11 cellular contexts compared by ENCODE assay signal in the genomic region with DNA sequence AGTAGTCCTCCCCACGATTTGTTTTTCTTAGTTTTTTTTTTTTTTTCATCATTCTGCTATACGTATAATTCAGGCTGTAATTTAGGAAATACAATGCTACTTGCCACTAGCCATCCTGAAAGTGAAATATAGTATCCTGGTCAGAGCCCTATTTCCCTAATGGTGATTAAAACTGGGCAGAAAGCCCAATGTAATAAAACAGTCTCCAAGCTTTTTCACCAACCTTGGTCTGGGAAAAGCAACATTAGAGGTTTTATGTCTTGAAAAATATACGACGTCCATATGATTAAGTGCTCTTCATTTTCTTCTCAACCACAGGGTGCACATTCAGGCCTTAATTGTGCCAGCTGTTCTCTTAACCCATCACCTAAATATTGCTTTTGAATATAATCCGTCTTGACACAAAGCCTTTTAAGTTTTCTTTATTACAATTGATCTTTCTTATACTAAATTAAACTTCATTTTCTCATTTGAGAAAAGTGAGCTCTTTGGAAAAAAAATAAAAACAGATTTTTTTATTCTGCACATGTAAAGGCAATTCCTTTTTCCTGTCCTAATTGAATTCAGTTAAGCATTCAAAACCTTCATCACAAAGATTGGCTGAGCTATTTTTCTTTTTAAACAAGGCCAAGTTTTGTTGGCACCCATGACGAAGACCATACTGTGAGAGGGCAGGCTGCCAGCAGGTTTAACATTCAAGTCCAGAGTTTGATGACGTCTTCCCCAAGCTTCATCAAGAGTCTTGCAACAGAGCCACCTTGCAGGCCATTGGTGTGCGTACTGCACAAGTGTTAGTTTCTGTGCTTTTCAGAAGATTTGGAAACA. TPM values are rescaled to one million over a fixed set of nuclear protein-coding genes. Genes with fewer than 3 reads are reported as not detected.
A peak's percentile ranks its signal among the peaks of the same experiment; 100 is the strongest.
DNase-seq lines count a peak whose midpoint lies in the region; ATAC-seq, FAIRE-seq and TF ChIP-seq lines count a peak whose summit lies in the region.
"Had no signal": no experiment of that assay in that cellular context is flagged by ENCODE, and none has a peak within 500 bp of the region (broad histone marks: within the 10 kb centered on the region; RNA-seq: fewer than 3 reads in every experiment).

No MANE protein-coding gene starts in this region.

- no peak for FAIRE-seq in HTR-8/SVneo (lab: Jason Lieb, UNC)
- FAIRE-seq: colon had no signal

- ATAC-seq in HG02571 (IDR thresholded peaks at IDR 0.05; ENCODE audit: unreplicated experiment) = no peak
- ATAC-seq: stimulated activated naive CD8-positive, alpha-beta T cell treated with anti-CD3 and anti-CD28 coated beads, Interleukin-15, amount 100 ng/mL, for 72 hours had no signal

- DNase-seq in M059J (ENCODE audit: low read depth) (peak; percentile 51), NCI-H69 (lab: John Stamatoyannopoulos, UW) (peak; percentile 97), epithelial cell of esophagus (ENCODE audit: low read depth) (peak; percentile 51), skeletal muscle cell (ENCODE audit: low read depth) (peak; percentile 86), HTR-8/SVneo (ENCODE audit: insufficient read length, low spot score) (no peak), iPS-NIHi11 (ENCODE audit: low spot score) (no peak)
- no peak for DNase-seq in activated CD4-positive, alpha-beta T cell treated with anti-CD3 and anti-CD28 coated beads, Interleukin-2, amount 50 U/mL, for 1 hour
- DNase-seq: spleen; stimulated activated naive CD8-positive, alpha-beta T cell treated with anti-CD3 and anti-CD28 coated beads, Interleukin-15, amount 100 ng/mL, for 72 hours had no signal

- no peak overlapping the region for H3K4me3 ChIP-seq in epithelial cell of esophagus (ENCODE audit: low read length)
- H3K4me3 ChIP-seq in skeletal muscle cell (ENCODE audit: low read depth, low read length) = no peak overlapping the region
- H3K4me3 ChIP-seq: spleen had no signal

- no peak for TF ChIP-seq CTCF in epithelial cell of esophagus (IDR thresholded peaks at IDR 0.05; ENCODE audit: insufficient read depth, low read depth, low read length, missing control alignments)

RNA-seq across cellular contexts. Expression of a gene that starts 52.7 kb away (rescaled TPM):
- 3.4 and 4.0 TPM in 2 replicates for total RNA-seq in M059J (2014; rRNA removed; shearing (Covaris generic))

Comparison
In these comparisons a context has a peak if more than half of its experiments do, and no peak if none do; other contexts are left out.
1. DNase-seq: peak in M059J (single experiment), NCI-H69 (single experiment), epithelial cell of esophagus (single experiment) and skeletal muscle cell (single experiment); none in HTR-8/SVneo (single experiment), activated CD4-positive, alpha-beta T cell treated with anti-CD3 and anti-CD28 coated beads, Interleukin-2, amount 50 U/mL, for 1 hour (single experiment) and iPS-NIHi11 (single experiment).